7 cellular contexts compared by ENCODE assay signal in the genomic region with DNA sequence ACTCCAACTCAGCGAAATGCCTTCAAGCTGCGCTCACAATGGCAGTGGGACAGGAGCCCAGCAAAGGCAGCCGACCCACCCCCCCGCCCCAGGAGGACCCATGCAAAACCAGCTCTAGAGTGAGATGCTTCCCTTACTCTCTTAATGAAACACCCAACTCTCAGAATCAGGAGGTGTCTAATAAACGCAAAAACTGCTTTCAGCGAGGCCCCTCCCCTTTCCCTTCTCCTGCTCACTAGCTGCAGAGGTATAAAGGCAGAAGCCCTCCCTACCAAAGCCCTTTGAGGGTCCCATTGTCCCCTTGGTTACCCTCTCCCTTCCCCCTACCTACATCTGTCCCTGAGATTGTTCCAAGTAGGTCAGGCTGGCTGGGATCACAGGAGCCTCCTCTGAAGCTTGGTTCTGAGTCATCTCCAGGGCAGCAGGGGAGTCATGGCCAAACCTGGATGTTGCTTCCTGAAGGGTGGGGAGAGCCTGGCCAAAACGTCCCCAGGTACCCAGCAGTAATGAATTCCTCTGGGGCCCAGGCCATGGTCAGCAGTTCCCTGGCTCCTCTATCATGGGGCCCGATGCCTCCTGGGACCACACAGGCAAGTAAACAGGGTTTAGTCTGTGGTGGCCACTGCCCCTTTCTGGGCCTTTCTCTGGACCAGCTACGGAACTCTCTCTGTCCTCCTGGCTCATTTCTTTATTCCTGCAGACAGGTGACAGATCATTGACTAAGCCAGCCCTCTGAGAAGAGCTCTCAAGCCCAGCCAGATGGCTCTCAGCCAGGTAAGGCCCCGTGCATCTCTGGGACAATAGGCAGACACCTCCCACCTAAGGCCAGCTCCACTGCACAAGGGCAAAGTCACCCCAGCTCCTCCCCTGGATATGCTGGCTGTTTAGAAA. TPM values are rescaled to one million over a fixed set of nuclear protein-coding genes. Genes with fewer than 3 reads are reported as not detected.
DNase-seq lines count a peak whose midpoint lies in the region; ATAC-seq and TF ChIP-seq lines count a peak whose summit lies in the region.

No MANE protein-coding gene starts in this region.

- H3K27ac ChIP-seq in suprapubic skin, result peak overlapping the region; percentile 42

- no peak overlapping the region for H3K4me3 ChIP-seq in suprapubic skin

- WGBS in suprapubic skin, result 36% methylated on average over 9 of the region's 10 CpGs

- no peak for TF ChIP-seq EP300 in suprapubic skin (IDR thresholded peaks at IDR 0.05)

- no peak for TF ChIP-seq POLR2A in suprapubic skin (IDR thresholded peaks at IDR 0.05)

- H3K9me3 ChIP-seq in suprapubic skin, result no peaks in the 10 kb centered on the region

- peak; percentile 68 for DNase-seq in H4 (ENCODE audit: low spot score)
- peak; percentile 66 for DNase-seq in NCI-H2107 treated with DMSO at 0.1 percent for 48 hours (lab: John Stamatoyannopoulos, UW; ENCODE audit: unreplicated experiment)
- DNase-seq in amniotic epithelial cell (ENCODE audit: low read depth), result peak; percentile 53
- peak; percentile 83 for DNase-seq in islet precursor cell
- no peak for DNase-seq in suprapubic skin (ENCODE audit: low spot score in 2 of 2)
- no peak for DNase-seq in putamen (ENCODE audit: low spot score)

- H3K27me3 ChIP-seq in suprapubic skin, result no peaks in the 10 kb centered on the region

- H3K36me3 ChIP-seq in suprapubic skin, result no peaks in the 10 kb centered on the region

- peaks cover 33% of the 10 kb centered on the region for H3K4me1 ChIP-seq in suprapubic skin

- no peak for ATAC-seq in HG03378 (IDR thresholded peaks at IDR 0.05; ENCODE audit: unreplicated experiment)

- no peak for TF ChIP-seq CTCF in suprapubic skin (IDR thresholded peaks at IDR 0.05)

RNA-seq across cellular contexts. Expression of a gene that starts 8.6 kb away (rescaled TPM):
- total RNA-seq in H4 (2014; rRNA removed; shearing (Covaris generic)), result 2.4 and 2.9 TPM in 2 replicates
- 10 to 100 TPM; 14.4 to 24.8 (median 18.5) TPM for total RNA-seq in suprapubic skin

Comparison
In these comparisons a context has a peak if more than half of its experiments do, and no peak if none do; other contexts are left out.
1. DNase-seq: peak in H4 (single experiment), NCI-H2107 treated with DMSO at 0.1 percent for 48 hours (single experiment), amniotic epithelial cell (single experiment) and islet precursor cell (single experiment); none in suprapubic skin (0 of 2) and putamen (single experiment).